In genomic region chr14:61653507-61653906, GRCh38 we compare ENCODE assay signal across 8 cellular contexts. TPM values are rescaled to one million over a fixed set of nuclear protein-coding genes. Genes with fewer than 3 reads are reported as not detected.
A peak's percentile ranks its signal among the peaks of the same experiment; 100 is the strongest.
DNase-seq lines count a peak whose midpoint lies in the region; ATAC-seq, FAIRE-seq and TF ChIP-seq lines count a peak whose summit lies in the region.
"Had no signal": no experiment of that assay in that cellular context is flagged by ENCODE, and none has a peak within 500 bp of the region (broad histone marks: within the 10 kb centered on the region; RNA-seq: fewer than 3 reads in every experiment).

No MANE protein-coding gene starts in this region.

- FAIRE-seq in frontal cortex (lab: Jason Lieb, UNC) = no peak
- FAIRE-seq: pancreas had no signal

- no peak overlapping the region for H3K4me3 ChIP-seq in foreskin fibroblast (ENCODE audit: low read depth in 1 of 2, low read length in 2 of 2)
- H3K4me3 ChIP-seq: pancreas had no signal

- DNase-seq in HS-27A (ENCODE audit: low read depth) (peak; percentile 33), T1000 (lab: John Stamatoyannopoulos, UW) (peak; percentile 31), foreskin fibroblast (peak; percentile 88 to 92), stromal cell of bone marrow (ENCODE audit: low read depth) (peak; percentile 32), frontal cortex (ENCODE audit: low spot score in 2 of 2) (no peak)
- no peak for DNase-seq in stimulated activated CD4-positive, alpha-beta T cell treated with anti-CD3 and anti-CD28 coated beads, Interleukin-4, amount 100 ng/mL, for 1 hour
- DNase-seq: pancreas had no signal

- no peak for ATAC-seq in GM21360 (IDR thresholded peaks at IDR 0.05; ENCODE audit: unreplicated experiment)

- no peak for TF ChIP-seq CTCF in foreskin fibroblast (IDR thresholded peaks at IDR 0.05; ENCODE audit: low read depth, low read length)

RNA-seq across cellular contexts. Expression of gene HIF1A, which starts 41.8 kb away (rescaled TPM):
- total RNA-seq in frontal cortex = 151 TPM

Comparison
In these comparisons a context has a peak if more than half of its experiments do, and no peak if none do; other contexts are left out.
1. DNase-seq: peak in HS-27A (single experiment), T1000 (single experiment), foreskin fibroblast (2 of 2) and stromal cell of bone marrow (single experiment); none in stimulated activated CD4-positive, alpha-beta T cell treated with anti-CD3 and anti-CD28 coated beads, Interleukin-4, amount 100 ng/mL, for 1 hour (single experiment) and frontal cortex (0 of 2).